8 cellular contexts compared by ENCODE assay signal in the genomic region with DNA sequence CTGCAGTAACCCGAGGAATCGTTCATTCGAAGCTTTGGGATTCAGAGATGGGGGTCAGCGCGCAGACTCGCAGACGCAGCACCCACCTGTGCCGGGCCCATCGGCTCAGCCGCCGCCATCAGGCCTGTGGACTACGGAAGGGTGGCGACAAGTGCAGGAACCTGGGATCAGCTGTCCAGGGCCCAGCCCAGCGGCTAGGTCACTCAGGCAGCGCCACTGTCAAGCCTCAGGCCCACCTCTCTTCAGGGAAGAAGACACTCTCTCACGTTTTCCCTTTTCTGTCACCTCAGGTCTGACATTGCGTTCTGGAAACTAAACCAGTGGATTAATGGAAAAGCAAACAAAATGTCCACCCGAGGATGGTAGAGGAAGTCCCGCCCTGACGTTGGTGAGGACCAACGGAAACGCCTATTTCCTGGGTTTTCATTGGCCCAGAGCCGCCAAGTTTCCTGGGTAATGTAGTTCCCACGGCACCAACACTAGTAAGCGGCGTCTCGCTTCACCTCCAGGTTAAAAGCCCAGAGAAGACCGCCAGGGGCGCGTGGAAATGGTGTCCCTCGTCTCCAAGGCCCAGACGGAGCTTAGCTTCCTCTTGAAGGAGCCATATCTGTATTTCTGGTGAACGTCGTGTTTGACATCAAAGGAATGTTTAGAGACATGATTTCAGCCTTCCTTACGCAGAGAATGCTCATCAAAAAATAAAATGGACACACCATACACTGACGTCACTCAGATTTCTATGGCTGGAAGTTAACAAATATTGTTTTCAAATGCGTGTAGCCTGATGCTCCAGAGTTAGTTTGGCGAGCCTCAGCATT. TPM values are rescaled to one million over a fixed set of nuclear protein-coding genes. Genes with fewer than 3 reads are reported as not detected.
A peak's percentile ranks its signal among the peaks of the same experiment; 100 is the strongest.
DNase-seq lines count a peak whose midpoint lies in the region; ATAC-seq and TF ChIP-seq lines count a peak whose summit lies in the region.

A gene (minus strand): TSS at position 376 of the 818 bp plus-strand sequence. CDS start 257 bp downstream, at position 119.

- peak; percentile 52 for TF ChIP-seq CTCF in fibroblast of mammary gland (conservative IDR thresholded peaks at IDR 0.05; ENCODE audit: control insufficient read depth, insufficient read depth, low read depth, low read length)

- H3K4me3 ChIP-seq in fibroblast of mammary gland (ENCODE audit: control insufficient read depth, low read depth, low read length): peak within 1 kb of the TSS; percentile 92
- H3K4me3 ChIP-seq in naive thymus-derived CD4-positive, alpha-beta T cell (ENCODE audit: low read length): peak within 1 kb of the TSS; percentile 80

- peaks cover 0 to 7% (median 0%) of the 10 kb centered on the region in 5 donors for H3K27me3 Mint-ChIP-seq in naive thymus-derived CD4-positive, alpha-beta T cell
- no peaks in the 10 kb centered on the region for H3K27me3 Mint-ChIP-seq in stimulated activated memory B cell treated with anti-CD40 and anti-IgM and Interleukin-4, amounts not matched to agents 10 μg/mL and 1 μg/mL and 100 μg/mL, for 72 hours

- peaks cover 4 to 66% (median 44%) of the 10 kb centered on the region in 3 experiments for H3K9me3 ChIP-seq in naive thymus-derived CD4-positive, alpha-beta T cell (ENCODE audit: control insufficient read depth in 2 of 3, low read length in 3 of 3)

- POLR2A ChIA-PET in naive thymus-derived CD4-positive, alpha-beta T cell (lab: Charles Lee): interaction anchor here (0.6 to 1.4 kb wide), 4 partner anchors 9 to 88 kb away, joined by 3 to 4 read pairs (median 3); a partner anchor contains a TSS

- DNase-seq in DMS153 (lab: John Stamatoyannopoulos, UW): peak; percentile 82
- DNase-seq in HuH-7.5 (ENCODE audit: low spot score): peak; percentile 93
- DNase-seq in OCI-M1 (lab: John Stamatoyannopoulos, UW): peak; percentile 98
- peak; percentile 68 to 76 for DNase-seq in activated T-helper 1 cell treated with anti-CD3 and anti-CD28 coated beads, Interleukin-2, amount 50 U/mL, for 16 hours (ENCODE audit: low read depth in 1 of 2, low spot score in 1 of 2)
- DNase-seq in fibroblast of mammary gland (ENCODE audit: low read depth): peak; percentile 92
- peak; percentile 55 to 96 (median 88) for DNase-seq in naive thymus-derived CD4-positive, alpha-beta T cell

- peaks cover 41 to 63% (median 57%) of the 10 kb centered on the region in 5 donors for H3K36me3 Mint-ChIP-seq in naive thymus-derived CD4-positive, alpha-beta T cell
- peaks cover 62% of the 10 kb centered on the region for H3K36me3 Mint-ChIP-seq in stimulated activated memory B cell treated with anti-CD40 and anti-IgM and Interleukin-4, amounts not matched to agents 10 μg/mL and 1 μg/mL and 100 μg/mL, for 72 hours

- H3K9me3 Mint-ChIP-seq in naive thymus-derived CD4-positive, alpha-beta T cell: peaks cover 23 to 87% (median 57%) of the 10 kb centered on the region in 11 donors
- H3K9me3 Mint-ChIP-seq in stimulated activated memory B cell treated with anti-CD40 and anti-IgM and Interleukin-4, amounts not matched to agents 10 μg/mL and 1 μg/mL and 100 μg/mL, for 72 hours: peaks cover 31% of the 10 kb centered on the region

- CTCF ChIA-PET in naive thymus-derived CD4-positive, alpha-beta T cell (lab: Charles Lee): no interaction called here

- H3K27ac Mint-ChIP-seq in naive thymus-derived CD4-positive, alpha-beta T cell: peak within 1 kb of the TSS; percentile 84 to 96 (median 89)
- peak within 1 kb of the TSS; percentile 94 for H3K27ac Mint-ChIP-seq in stimulated activated memory B cell treated with anti-CD40 and anti-IgM and Interleukin-4, amounts not matched to agents 10 μg/mL and 1 μg/mL and 100 μg/mL, for 72 hours

- peak within 1 kb of the TSS; percentile 77 for H3K27ac ChIP-seq in naive thymus-derived CD4-positive, alpha-beta T cell (ENCODE audit: low read depth, low read length)

- H3K36me3 ChIP-seq in naive thymus-derived CD4-positive, alpha-beta T cell (ENCODE audit: control insufficient read depth in 2 of 3, insufficient read depth in 3 of 3, low read length in 3 of 3): peaks cover 0 to 34% (median 13%) of the 10 kb centered on the region in 3 experiments

- peaks cover 5 to 12% of the 10 kb centered on the region in 2 donors for H3K4me1 ChIP-seq in naive thymus-derived CD4-positive, alpha-beta T cell (ENCODE audit: control insufficient read depth in 2 of 2, insufficient read depth in 2 of 2, low read length in 2 of 2)

- ATAC-seq in GM21515 (IDR thresholded peaks at IDR 0.05; ENCODE audit: unreplicated experiment): peak; percentile 82
- peak; percentile 99 for ATAC-seq in naive thymus-derived CD4-positive, alpha-beta T cell
- peak; percentile 100 for ATAC-seq in stimulated activated memory B cell treated with anti-CD40 and anti-IgM and Interleukin-4, amounts not matched to agents 10 μg/mL and 1 μg/mL and 100 μg/mL, for 72 hours

- no peaks in the 10 kb centered on the region for H3K27me3 ChIP-seq in naive thymus-derived CD4-positive, alpha-beta T cell (ENCODE audit: control insufficient read depth in 2 of 2, insufficient read depth in 2 of 2, low read length in 2 of 2)

- intact Hi-C loops in naive thymus-derived CD4-positive, alpha-beta T cell (cut with micrococcal nuclease): loop anchor here (1.0 to 10.0 kb wide), 22 partner anchors 10 to 1163 kb away; a partner anchor contains a TSS

- H3K4me1 Mint-ChIP-seq in naive thymus-derived CD4-positive, alpha-beta T cell: peaks cover 10 to 26% (median 19%) of the 10 kb centered on the region in 7 donors
- H3K4me1 Mint-ChIP-seq in stimulated activated memory B cell treated with anti-CD40 and anti-IgM and Interleukin-4, amounts not matched to agents 10 μg/mL and 1 μg/mL and 100 μg/mL, for 72 hours: peaks cover 24% of the 10 kb centered on the region

- peak within 1 kb of the TSS; percentile 87 to 95 (median 92) for H3K4me3 Mint-ChIP-seq in naive thymus-derived CD4-positive, alpha-beta T cell
- peak within 1 kb of the TSS; percentile 89 for H3K4me3 Mint-ChIP-seq in stimulated activated memory B cell treated with anti-CD40 and anti-IgM and Interleukin-4, amounts not matched to agents 10 μg/mL and 1 μg/mL and 100 μg/mL, for 72 hours

RNA-seq across cellular contexts. Expression of the gene that starts here (rescaled TPM):
- 10 to 100 TPM in 2 of 5 experiments, 1 to 10 TPM in 3; 1.5 to 20.5 (median 4.3) TPM for total RNA-seq in naive thymus-derived CD4-positive, alpha-beta T cell
- polyA plus RNA-seq in naive thymus-derived CD4-positive, alpha-beta T cell: 1 to 10 TPM; 5.2 to 5.4 TPM

Comparison
In these comparisons a context has a peak if more than half of its experiments do, and no peak if none do; other contexts are left out.
1. Peak in every context shown above with its lines: DNase-seq, ATAC-seq, H3K4me3 ChIP-seq and H3K27ac ChIP-seq.